ENCODE assay signal across 26 cellular contexts in the genomic region with DNA sequence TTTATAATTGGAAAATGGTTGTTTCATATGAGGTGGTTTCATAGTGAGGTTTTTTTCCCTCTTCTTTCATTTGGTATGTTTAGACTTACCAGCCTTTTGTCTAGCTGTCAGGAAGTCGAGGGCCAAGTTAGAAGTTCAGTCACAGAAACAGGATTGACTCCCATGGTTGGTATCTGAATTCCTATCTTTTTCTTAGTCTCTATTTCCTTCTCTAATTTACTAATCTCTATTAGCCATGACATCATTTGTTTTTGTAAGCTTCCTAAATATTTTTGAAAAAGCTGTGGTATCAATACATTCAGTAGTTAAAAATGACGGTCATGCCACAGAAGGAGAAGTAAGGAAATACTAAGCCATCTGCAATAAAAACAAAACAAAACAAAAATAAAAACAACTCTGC.
"Had no signal": no experiment of that assay in that cellular context is flagged by ENCODE, and none has a peak within 500 bp of the region (broad histone marks: within the 10 kb centered on the region; RNA-seq: fewer than 3 reads in every experiment).

No MANE protein-coding gene starts in this region.

- H3K27me3 ChIP-seq: left lung, ovary, right atrium auricular region, spleen, tibial nerve, uterus had no signal

- H3K4me3 Mint-ChIP-seq: immature natural killer cell; mesothelial cell of epicardium; naive B cell; natural killer cell; nephron progenitor cell; stimulated activated effector memory CD8-positive, alpha-beta T cell treated with anti-CD3 and anti-CD28 coated beads, Interleukin-12 subunit alpha, Interleukin-12 subunit beta, amount 100 ng/mL, for 72 hours; stimulated activated naive CD8-positive, alpha-beta T cell treated with anti-CD3 and anti-CD28 coated beads, Interleukin-15, amount 100 ng/mL, for 72 hours; type B pancreatic cell had no signal

- H3K36me3 Mint-ChIP-seq: immature natural killer cell; mesothelial cell of epicardium; naive B cell; natural killer cell; stimulated activated effector memory CD8-positive, alpha-beta T cell treated with anti-CD3 and anti-CD28 coated beads, Interleukin-12 subunit alpha, Interleukin-12 subunit beta, amount 100 ng/mL, for 72 hours; type B pancreatic cell had no signal

- ATAC-seq: left colon; left lung; lower lobe of right lung; natural killer cell; sciatic nerve; stimulated activated effector memory CD8-positive, alpha-beta T cell treated with anti-CD3 and anti-CD28 coated beads, Interleukin-12 subunit alpha, Interleukin-12 subunit beta, amount 100 ng/mL, for 72 hours; stimulated activated naive CD8-positive, alpha-beta T cell treated with anti-CD3 and anti-CD28 coated beads, Interleukin-15, amount 100 ng/mL, for 72 hours had no signal

- DNase-seq: hypothalamus; immature natural killer cell; kidney; left colon; left lung; lower lobe of right lung; mammary epithelial cell; mesenchymal stem cell; naive B cell; natural killer cell; nephron progenitor cell; ovary; spleen; stimulated activated CD4-positive, alpha-beta T cell treated with anti-CD3 and anti-CD28 coated beads, Interleukin-4, amount 100 ng/mL, for 24 hours; stimulated activated naive CD4-positive, alpha-beta T cell; stimulated activated naive CD8-positive, alpha-beta T cell treated with anti-CD3 and anti-CD28 coated beads, Interleukin-15, amount 100 ng/mL, for 72 hours; substantia nigra; uterus had no signal

- H3K27me3 Mint-ChIP-seq: naive B cell; progenitor cell of endocrine pancreas; stimulated activated naive CD8-positive, alpha-beta T cell treated with anti-CD3 and anti-CD28 coated beads, Interleukin-15, amount 100 ng/mL, for 72 hours had no signal

- H3K4me1 ChIP-seq: left lung, lower lobe of right lung, right atrium auricular region, spleen, tibial nerve, uterus had no signal

- H3K9me3 ChIP-seq: left lung, lower lobe of right lung, ovary, right atrium auricular region, tibial nerve, uterus had no signal

- H3K4me3 ChIP-seq: left lung, lower lobe of right lung, ovary, right atrium auricular region, skin epidermis, spleen, tibial nerve, uterus had no signal

- H3K27ac ChIP-seq: left lung, lower lobe of right lung, ovary, right atrium auricular region, skin epidermis, spleen, tibial nerve, uterus had no signal

- H3K36me3 ChIP-seq: left lung, lower lobe of right lung, ovary, right atrium auricular region, spleen, tibial nerve, uterus had no signal

- H3K27ac Mint-ChIP-seq: immature natural killer cell; mesothelial cell of epicardium; naive B cell; natural killer cell; nephron progenitor cell; progenitor cell of endocrine pancreas; stimulated activated effector memory CD8-positive, alpha-beta T cell treated with anti-CD3 and anti-CD28 coated beads, Interleukin-12 subunit alpha, Interleukin-12 subunit beta, amount 100 ng/mL, for 72 hours; stimulated activated naive CD8-positive, alpha-beta T cell treated with anti-CD3 and anti-CD28 coated beads, Interleukin-15, amount 100 ng/mL, for 72 hours; type B pancreatic cell had no signal

- H3K4me1 Mint-ChIP-seq: immature natural killer cell; naive B cell; natural killer cell; nephron progenitor cell; stimulated activated effector memory CD8-positive, alpha-beta T cell treated with anti-CD3 and anti-CD28 coated beads, Interleukin-12 subunit alpha, Interleukin-12 subunit beta, amount 100 ng/mL, for 72 hours; stimulated activated naive CD8-positive, alpha-beta T cell treated with anti-CD3 and anti-CD28 coated beads, Interleukin-15, amount 100 ng/mL, for 72 hours had no signal

- H3K9me3 Mint-ChIP-seq: nephron progenitor cell, type B pancreatic cell had no signal
